Comparison of ENCODE assay signal across 30 cellular contexts in genomic region chr1:61356995-61357394, GRCh38.
"Had no signal": no experiment of that assay in that cellular context is flagged by ENCODE, and none has a peak within 500 bp of the region (broad histone marks: within the 10 kb centered on the region; RNA-seq: fewer than 3 reads in every experiment).

No MANE protein-coding gene starts in this region.

- H3K4me1 Mint-ChIP-seq: activated CD4-positive, alpha-beta T cell treated with anti-CD3 and anti-CD28 coated beads, Interleukin-2, amount 10 ng/mL, durations not matched to agents 24 days and 14 days; activated naive CD8-positive, alpha-beta T cell treated with anti-CD3 and anti-CD28 coated beads for 36 hours; neural progenitor cell had no signal

- H3K4me2 ChIP-seq: neural progenitor cell had no signal

- ATAC-seq: left lobe of liver; naive thymus-derived CD8-positive, alpha-beta T cell; psoas muscle had no signal

- H3K79me2 ChIP-seq: parathyroid adenoma had no signal

- H3K27ac Mint-ChIP-seq: activated CD4-positive, alpha-beta memory T cell treated with anti-CD3 and anti-CD28 coated beads for 36 hours; activated CD4-positive, alpha-beta T cell treated with anti-CD3 and anti-CD28 coated beads, Interleukin-2, amount 10 ng/mL, durations not matched to agents 24 days and 14 days; activated naive CD4-positive, alpha-beta T cell treated with anti-CD3 and anti-CD28 coated beads for 36 hours; activated naive CD8-positive, alpha-beta T cell treated with anti-CD3 and anti-CD28 coated beads for 36 hours; activated T-helper 1 cell treated with anti-CD3 and anti-CD28 coated beads, Interleukin-12 subunit alpha, Interleukin-12 subunit beta, Interleukin-2, Interleukin-4 antibody, amounts not matched to agents 30 ng/mL and 10 ng/mL and 1 ng/mL, durations not matched to agents 14 hours and 24 hours and 36 hours; immature natural killer cell; naive thymus-derived CD8-positive, alpha-beta T cell; neural progenitor cell had no signal

- H3K27me3 ChIP-seq: adrenal gland, cardiac muscle cell, dorsolateral prefrontal cortex, neural progenitor cell, spleen, suprapubic skin, tibial nerve had no signal

- H3K27me3 Mint-ChIP-seq: activated CD4-positive, alpha-beta memory T cell treated with anti-CD3 and anti-CD28 coated beads for 36 hours; activated naive CD8-positive, alpha-beta T cell treated with anti-CD3 and anti-CD28 coated beads for 36 hours; brain; naive thymus-derived CD8-positive, alpha-beta T cell had no signal

- H2AFZ ChIP-seq: neural progenitor cell, parathyroid adenoma had no signal

- H3K4me3 Mint-ChIP-seq: activated CD4-positive, alpha-beta memory T cell treated with anti-CD3 and anti-CD28 coated beads for 36 hours; activated CD4-positive, alpha-beta T cell treated with anti-CD3 and anti-CD28 coated beads, Interleukin-2, amount 10 ng/mL, durations not matched to agents 24 days and 14 days; activated naive CD4-positive, alpha-beta T cell treated with anti-CD3 and anti-CD28 coated beads for 36 hours; activated naive CD8-positive, alpha-beta T cell treated with anti-CD3 and anti-CD28 coated beads for 36 hours; activated T-helper 1 cell treated with anti-CD3 and anti-CD28 coated beads, Interleukin-12 subunit alpha, Interleukin-12 subunit beta, Interleukin-2, Interleukin-4 antibody, amounts not matched to agents 30 ng/mL and 10 ng/mL and 1 ng/mL, durations not matched to agents 14 hours and 24 hours and 36 hours; brain; immature natural killer cell; naive thymus-derived CD8-positive, alpha-beta T cell; neural progenitor cell had no signal

- H3K9me3 ChIP-seq: adrenal gland, psoas muscle, spleen, suprapubic skin, tibial nerve had no signal

- DNase-seq: activated CD4-positive, alpha-beta memory T cell treated with anti-CD3 and anti-CD28 coated beads for 36 hours; activated CD4-positive, alpha-beta T cell treated with anti-CD3 and anti-CD28 coated beads, Interleukin-2, amount 10 ng/mL, durations not matched to agents 24 days and 14 days; activated CD4-positive, CD25-positive, alpha-beta regulatory T cell treated with anti-CD3 and anti-CD28 coated beads, Interleukin-2, amount 50 U/mL, for 72 hours; activated CD8-positive, alpha-beta memory T cell treated with anti-CD3 and anti-CD28 coated beads, Interleukin-2, amount 50 U/mL, for 4 hours; activated effector memory CD4-positive, alpha-beta T cell treated with anti-CD3 and anti-CD28 coated beads, Interleukin-2, amount 50 U/mL, for 16 hours; activated naive CD4-positive, alpha-beta T cell treated with anti-CD3 and anti-CD28 coated beads for 36 hours; activated naive CD8-positive, alpha-beta T cell treated with anti-CD3 and anti-CD28 coated beads for 36 hours; activated T-cell treated with anti-CD3 and anti-CD28 coated beads, Interleukin-2, amount 50 U/mL, for 1 hour; adrenal gland; aorta; dorsolateral prefrontal cortex; effector memory CD4-positive, alpha-beta T cell; head of caudate nucleus; hypothalamus; immature natural killer cell; kidney; naive thymus-derived CD8-positive, alpha-beta T cell; occipital lobe; psoas muscle; spleen; stimulated activated naive CD4-positive, alpha-beta T cell had no signal

- H3K4me1 ChIP-seq: adrenal gland, parathyroid adenoma, psoas muscle, suprapubic skin had no signal

- H3K9me3 Mint-ChIP-seq: activated CD4-positive, alpha-beta memory T cell treated with anti-CD3 and anti-CD28 coated beads for 36 hours; activated CD4-positive, alpha-beta T cell treated with anti-CD3 and anti-CD28 coated beads, Interleukin-2, amount 10 ng/mL, durations not matched to agents 24 days and 14 days; activated naive CD4-positive, alpha-beta T cell treated with anti-CD3 and anti-CD28 coated beads for 36 hours; activated naive CD8-positive, alpha-beta T cell treated with anti-CD3 and anti-CD28 coated beads for 36 hours; activated T-helper 1 cell treated with anti-CD3 and anti-CD28 coated beads, Interleukin-12 subunit alpha, Interleukin-12 subunit beta, Interleukin-2, Interleukin-4 antibody, amounts not matched to agents 30 ng/mL and 10 ng/mL and 1 ng/mL, durations not matched to agents 14 hours and 24 hours and 36 hours; brain; immature natural killer cell; naive thymus-derived CD8-positive, alpha-beta T cell; neural progenitor cell had no signal

- H3K9ac ChIP-seq: neural progenitor cell, parathyroid adenoma had no signal

- H3K27ac ChIP-seq: cardiac muscle cell, coronary artery, neural progenitor cell, parathyroid adenoma, psoas muscle, spleen, suprapubic skin, tibial nerve had no signal

- H3K36me3 Mint-ChIP-seq: activated naive CD8-positive, alpha-beta T cell treated with anti-CD3 and anti-CD28 coated beads for 36 hours; immature natural killer cell had no signal
